Comparison of ENCODE assay signal across 9 cellular contexts in genomic region chr2:9739508-9739907, GRCh38.
DNase-seq lines count a peak whose midpoint lies in the region; ATAC-seq, FAIRE-seq and TF ChIP-seq lines count a peak whose summit lies in the region.
"Had no signal": no experiment of that assay in that cellular context is flagged by ENCODE, and none has a peak within 500 bp of the region (broad histone marks: within the 10 kb centered on the region; RNA-seq: fewer than 3 reads in every experiment).

No MANE protein-coding gene starts in this region.

- peak overlapping the region; percentile 96 to 98 for H3K27ac Mint-ChIP-seq in stimulated activated naive CD8-positive, alpha-beta T cell treated with anti-CD3 and anti-CD28 coated beads, Interleukin-15, amount 100 ng/mL, for 72 hours

- H3K4me3 Mint-ChIP-seq in stimulated activated naive CD8-positive, alpha-beta T cell treated with anti-CD3 and anti-CD28 coated beads, Interleukin-15, amount 100 ng/mL, for 72 hours, result peak overlapping the region; percentile 82 to 84

- intact Hi-C loops in kidney (cut with DNase I), result no loop called here

- H3K9me3 Mint-ChIP-seq in stimulated activated naive CD8-positive, alpha-beta T cell treated with anti-CD3 and anti-CD28 coated beads, Interleukin-15, amount 100 ng/mL, for 72 hours, result peaks cover 9 to 15% of the 10 kb centered on the region in 2 donors

- H3K4me3 ChIP-seq in HL-60 (replicated peaks; ENCODE audit: insufficient read depth, low read length), result peak overlapping the region; percentile 5; the same call in 1 of the 2 replicates
- H3K4me3 ChIP-seq in kidney (ENCODE audit: low read length in 2 of 2), result peak overlapping the region; percentile 22 to 33

- H3K27ac ChIP-seq in 22Rv1, result 0 out of 2 replicates have a peak overlapping the region, but pooled peaks have one; percentile 25
- H3K27ac ChIP-seq in HL-60 (replicated peaks), result no peak overlapping the region
- peak overlapping the region in 1 of 2 donors; percentile 49 for H3K27ac ChIP-seq in kidney (ENCODE audit: low read depth in 2 of 2, low read length in 2 of 2)
- H3K27ac ChIP-seq: C4-2B had no signal

- H3K27me3 Mint-ChIP-seq in stimulated activated naive CD8-positive, alpha-beta T cell treated with anti-CD3 and anti-CD28 coated beads, Interleukin-15, amount 100 ng/mL, for 72 hours, result no peaks in the 10 kb centered on the region

- ATAC-seq in stimulated activated naive CD8-positive, alpha-beta T cell treated with anti-CD3 and anti-CD28 coated beads, Interleukin-15, amount 100 ng/mL, for 72 hours, result peak; percentile 89
- ATAC-seq in GM18498 (IDR thresholded peaks at IDR 0.05; ENCODE audit: unreplicated experiment), result no peak

- peak overlapping the region in 1 of 2 donors; percentile 63 for H3K9ac ChIP-seq in kidney (ENCODE audit: low read length in 2 of 2)

- DNase-seq in HL-60 (ENCODE audit: low read depth in 1 of 2, low spot score in 1 of 2) (no peak), kidney (peak; percentile 93), GDM1 (lab: John Stamatoyannopoulos, UW) (no peak), NCI-H510A (lab: John Stamatoyannopoulos, UW) (no peak)
- DNase-seq in activated T-helper 9 cell treated with anti-CD3 and anti-CD28 coated beads, Interleukin-2, amount 50 U/mL, for 16 hours (ENCODE audit: low read depth), result peak; percentile 28
- peak in 1 of 2 donors; percentile 60 for DNase-seq in stimulated activated naive CD8-positive, alpha-beta T cell treated with anti-CD3 and anti-CD28 coated beads, Interleukin-15, amount 100 ng/mL, for 72 hours

- peaks cover 0 to 4% of the 10 kb centered on the region in 2 donors for H3K4me1 ChIP-seq in kidney (ENCODE audit: control insufficient read depth in 1 of 2, insufficient read depth in 1 of 2, low read depth in 1 of 2, low read length in 2 of 2)

- no peak for FAIRE-seq in kidney (lab: Jason Lieb, UNC)

- no peaks in the 10 kb centered on the region for H3K9me3 ChIP-seq in kidney (ENCODE audit: control insufficient read depth in 1 of 2, low read length in 2 of 2)

- H3K4me1 Mint-ChIP-seq in stimulated activated naive CD8-positive, alpha-beta T cell treated with anti-CD3 and anti-CD28 coated beads, Interleukin-15, amount 100 ng/mL, for 72 hours, result peaks cover 29% of the 10 kb centered on the region

- H3K36me3 ChIP-seq in kidney (ENCODE audit: control insufficient read depth in 1 of 2, insufficient read depth in 2 of 2, low read length in 2 of 2), result no peaks in the 10 kb centered on the region

- H3K27me3 ChIP-seq in HL-60 (ENCODE audit: insufficient read depth, poor library complexity, severe bottlenecking), result peaks cover 3% of the 10 kb centered on the region

- TF ChIP-seq CTCF in 22Rv1 (IDR thresholded peaks at IDR 0.05), result no peak
- no peak for TF ChIP-seq CTCF in HL-60 (IDR thresholded peaks at IDR 0.05; ENCODE audit: insufficient read depth, low read length)
- no peak for TF ChIP-seq CTCF in kidney (IDR thresholded peaks at IDR 0.05; ENCODE audit: borderline replicate concordance, extremely low read depth, insufficient read depth)

Comparison
In these comparisons a context has a peak if more than half of its experiments do, and no peak if none do; other contexts are left out.
1. DNase-seq: peak in activated T-helper 9 cell treated with anti-CD3 and anti-CD28 coated beads, Interleukin-2, amount 50 U/mL, for 16 hours (single experiment) and kidney (single experiment); none in HL-60 (0 of 2), GDM1 (single experiment) and NCI-H510A (single experiment).